ENCODE assay signal across 8 cellular contexts in genomic region chr7:2894118-2894940, GRCh38. TPM values are rescaled to one million over a fixed set of nuclear protein-coding genes. Genes with fewer than 3 reads are reported as not detected.
DNase-seq lines count a peak whose midpoint lies in the region; ATAC-seq and TF ChIP-seq lines count a peak whose summit lies in the region.

No MANE protein-coding gene starts in this region.

- peaks cover 68% of the 10 kb centered on the region for H3K4me1 ChIP-seq in OCI-LY1 (ENCODE audit: insufficient read depth, low read length, severe bottlenecking)

- peak overlapping the region; percentile 80 for H3K9ac ChIP-seq in OCI-LY1 (ENCODE audit: low read length)

- H3F3A ChIP-seq in OCI-LY1 (ENCODE audit: insufficient read depth, low read length): peaks cover 10% of the 10 kb centered on the region

- peak overlapping the region; percentile 92 for H3K27ac Mint-ChIP-seq in activated naive CD8-positive, alpha-beta T cell treated with anti-CD3 and anti-CD28 coated beads, Interleukin-2, amount 10 ng/mL, durations not matched to agents 7 days and 5 days
- peak overlapping the region; percentile 99 for H3K27ac Mint-ChIP-seq in stimulated activated naive CD8-positive, alpha-beta T cell treated with anti-CD3 and anti-CD28 coated beads, Interleukin-15, Interleukin-2, amounts not matched to agents 100 ng/mL and 50 ng/mL, for 24 hours

- H3K4me3 ChIP-seq in OCI-LY1 (ENCODE audit: low read depth, low read length, poor library complexity, severe bottlenecking): peak overlapping the region; percentile 55

- H3K36me3 ChIP-seq in OCI-LY1 (ENCODE audit: insufficient read depth, low read length): no peaks in the 10 kb centered on the region

- H4K20me1 ChIP-seq in OCI-LY1 (ENCODE audit: insufficient read depth, low read length): no peaks in the 10 kb centered on the region

- H3K9me3 ChIP-seq in OCI-LY1 (ENCODE audit: low read length): no peaks in the 10 kb centered on the region

- H3K79me2 ChIP-seq in OCI-LY1 (ENCODE audit: insufficient read depth, low read length): no peaks in the 10 kb centered on the region

- H2AFZ ChIP-seq in OCI-LY1 (ENCODE audit: low read length): no peak overlapping the region

- no peaks in the 10 kb centered on the region for H3K9me3 Mint-ChIP-seq in activated naive CD8-positive, alpha-beta T cell treated with anti-CD3 and anti-CD28 coated beads, Interleukin-2, amount 10 ng/mL, durations not matched to agents 7 days and 5 days
- H3K9me3 Mint-ChIP-seq in stimulated activated naive CD8-positive, alpha-beta T cell treated with anti-CD3 and anti-CD28 coated beads, Interleukin-15, Interleukin-2, amounts not matched to agents 100 ng/mL and 50 ng/mL, for 24 hours: no peaks in the 10 kb centered on the region

- H3K36me3 Mint-ChIP-seq in activated naive CD8-positive, alpha-beta T cell treated with anti-CD3 and anti-CD28 coated beads, Interleukin-2, amount 10 ng/mL, durations not matched to agents 7 days and 5 days: no peaks in the 10 kb centered on the region
- H3K36me3 Mint-ChIP-seq in stimulated activated naive CD8-positive, alpha-beta T cell treated with anti-CD3 and anti-CD28 coated beads, Interleukin-15, Interleukin-2, amounts not matched to agents 100 ng/mL and 50 ng/mL, for 24 hours (ENCODE audit: low read depth): no peaks in the 10 kb centered on the region

- POLR2A ChIA-PET in activated naive CD8-positive, alpha-beta T cell treated with anti-CD3 and anti-CD28 coated beads, Interleukin-2, amount 10 ng/mL, durations not matched to agents 7 days and 5 days (lab: Charles Lee): interaction anchor here (0.6 to 1.7 kb wide), 10 partner anchors 8 to 648 kb away, joined by 3 to 8 read pairs (median 3); no protein-coding TSS in a partner anchor

- H3K4me2 ChIP-seq in OCI-LY1 (ENCODE audit: low read length): peak overlapping the region; percentile 81

- no peaks in the 10 kb centered on the region for H3K27me3 ChIP-seq in OCI-LY1 (ENCODE audit: insufficient read depth, low read length)

- ATAC-seq in GM18508 (IDR thresholded peaks at IDR 0.05; ENCODE audit: insufficient read depth, unreplicated experiment) (peak; percentile 44), HG02588 (IDR thresholded peaks at IDR 0.05; ENCODE audit: unreplicated experiment) (peak; percentile 76)
- ATAC-seq in activated naive CD8-positive, alpha-beta T cell treated with anti-CD3 and anti-CD28 coated beads, Interleukin-2, amount 10 ng/mL, durations not matched to agents 7 days and 5 days (ENCODE audit: low read depth): peak; percentile 74

- H3K27me3 Mint-ChIP-seq in activated naive CD8-positive, alpha-beta T cell treated with anti-CD3 and anti-CD28 coated beads, Interleukin-2, amount 10 ng/mL, durations not matched to agents 7 days and 5 days: peaks cover 3% of the 10 kb centered on the region
- H3K27me3 Mint-ChIP-seq in stimulated activated naive CD8-positive, alpha-beta T cell treated with anti-CD3 and anti-CD28 coated beads, Interleukin-15, Interleukin-2, amounts not matched to agents 100 ng/mL and 50 ng/mL, for 24 hours: no peaks in the 10 kb centered on the region

- H3K27ac ChIP-seq in OCI-LY1 (ENCODE audit: low read depth, low read length, poor library complexity, severe bottlenecking): peak overlapping the region; percentile 100

- DNase-seq in activated naive CD8-positive, alpha-beta T cell treated with anti-CD3 and anti-CD28 coated beads, Interleukin-2, amount 10 ng/mL, durations not matched to agents 7 days and 5 days: peak; percentile 70
- DNase-seq in NCI-H774 (lab: John Stamatoyannopoulos, UW): no peak
- no peak for DNase-seq in DMS79 (lab: John Stamatoyannopoulos, UW)
- DNase-seq in pons (ENCODE audit: low spot score): no peak

- peak overlapping the region; percentile 84 for H3K4me3 Mint-ChIP-seq in activated naive CD8-positive, alpha-beta T cell treated with anti-CD3 and anti-CD28 coated beads, Interleukin-2, amount 10 ng/mL, durations not matched to agents 7 days and 5 days
- peak overlapping the region; percentile 85 for H3K4me3 Mint-ChIP-seq in stimulated activated naive CD8-positive, alpha-beta T cell treated with anti-CD3 and anti-CD28 coated beads, Interleukin-15, Interleukin-2, amounts not matched to agents 100 ng/mL and 50 ng/mL, for 24 hours

- H3K9me2 ChIP-seq in OCI-LY1 (ENCODE audit: low read depth, low read length): no peaks in the 10 kb centered on the region

- H3K4me1 Mint-ChIP-seq in activated naive CD8-positive, alpha-beta T cell treated with anti-CD3 and anti-CD28 coated beads, Interleukin-2, amount 10 ng/mL, durations not matched to agents 7 days and 5 days: peaks cover 13% of the 10 kb centered on the region
- peaks cover 28% of the 10 kb centered on the region for H3K4me1 Mint-ChIP-seq in stimulated activated naive CD8-positive, alpha-beta T cell treated with anti-CD3 and anti-CD28 coated beads, Interleukin-15, Interleukin-2, amounts not matched to agents 100 ng/mL and 50 ng/mL, for 24 hours (ENCODE audit: low read depth)

- TF ChIP-seq CTCF in OCI-LY1 (IDR thresholded peaks at IDR 0.05; ENCODE audit: low read length): no peak

RNA-seq across cellular contexts. Expression of gene GNA12, which starts 50.2 kb away (rescaled TPM):
- 10 to 100 TPM; 14.5 to 17.4 TPM for total RNA-seq in activated naive CD8-positive, alpha-beta T cell treated with anti-CD3 and anti-CD28 coated beads, Interleukin-2, amount 10 ng/mL, durations not matched to agents 7 days and 5 days
